Comparison of ENCODE assay signal across 1 cellular context in the genomic region with DNA sequence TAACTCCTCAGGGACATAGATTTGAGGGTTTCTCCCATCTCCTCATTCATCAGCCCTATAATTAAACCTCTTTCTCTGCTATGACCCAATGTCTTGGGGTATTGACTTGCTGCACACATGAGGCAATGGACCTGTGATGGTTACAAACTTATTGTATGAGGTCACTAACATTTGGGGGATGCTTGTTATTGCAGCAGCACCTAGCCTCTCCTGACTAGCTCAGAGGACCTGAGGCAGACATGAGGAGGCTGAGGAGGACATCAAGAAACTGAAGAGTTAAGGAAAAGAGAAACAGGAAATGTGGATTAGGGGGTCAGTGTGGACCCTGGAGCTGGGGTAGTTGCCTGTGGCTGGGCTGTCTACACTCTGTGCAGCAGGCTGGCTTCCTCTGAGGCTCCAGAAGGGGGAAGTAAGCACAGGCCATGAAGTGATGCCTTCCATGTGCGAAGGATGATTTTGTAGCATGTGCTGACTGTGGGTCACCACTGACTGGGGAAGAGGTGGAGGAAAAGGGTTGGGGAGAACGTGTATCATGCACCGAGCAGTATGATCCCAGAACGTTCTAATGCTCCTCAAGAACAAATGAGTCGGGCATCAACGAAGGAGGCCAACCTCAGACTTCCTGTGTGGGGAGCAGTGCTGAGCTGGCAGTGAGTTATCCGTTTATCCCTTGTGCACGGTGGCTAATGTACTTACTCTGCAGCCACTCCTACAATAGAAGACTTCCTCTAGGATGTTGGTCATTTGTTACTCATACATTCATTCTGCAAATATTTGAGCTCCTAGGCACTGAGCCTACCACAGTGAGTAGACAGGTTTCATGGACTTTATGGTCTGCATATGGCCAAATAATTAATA.
TF ChIP-seq lines count a peak whose summit lies in the region.

No MANE protein-coding gene starts in this region.

TF ChIP-seq in IMR-90, 13 proteins besides CTCF, POLR2A, EP300 and RAD21 (continued from another document):
- TF ChIP-seq RCOR1 (IDR thresholded peaks at IDR 0.05; ENCODE audit: insufficient replicate concordance, low read length) = no peak
